Comparison of ENCODE assay signal across 15 cellular contexts in the genomic region with DNA sequence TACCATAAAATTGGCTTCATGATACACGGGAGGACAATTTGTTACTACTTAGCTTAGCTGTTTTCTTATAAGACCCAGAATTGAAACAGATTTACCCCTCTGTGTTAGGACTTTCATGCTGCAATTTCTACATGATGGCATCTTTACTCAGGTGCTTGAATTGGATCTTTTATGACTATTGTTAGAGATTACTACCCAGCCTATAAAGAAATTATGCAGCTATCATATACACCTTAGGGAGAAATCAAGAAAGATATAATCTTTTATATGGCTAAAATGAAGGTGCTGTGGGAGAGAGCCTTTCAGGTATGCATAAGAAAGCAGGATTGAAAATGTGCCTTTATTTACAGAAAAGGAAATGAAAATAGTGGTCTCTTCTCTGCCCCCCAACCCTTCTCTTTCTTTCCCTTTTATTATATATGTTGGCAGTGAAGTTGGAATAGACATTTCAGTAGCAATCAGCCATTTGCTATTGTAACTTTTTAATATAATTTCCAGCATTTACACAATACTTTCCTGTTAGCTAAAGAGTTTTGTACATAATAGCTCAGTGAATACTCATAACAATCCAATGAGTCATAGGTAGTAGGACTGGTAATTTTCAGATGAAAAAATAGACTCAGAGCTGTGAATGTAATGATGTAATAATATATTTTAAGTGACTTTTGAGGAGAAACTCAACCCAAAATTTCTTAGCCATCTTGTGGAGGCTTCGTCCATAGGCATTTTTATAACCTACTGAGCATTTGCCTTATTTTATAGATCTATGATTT.
DNase-seq lines count a peak whose midpoint lies in the region; ATAC-seq and TF ChIP-seq lines count a peak whose summit lies in the region.
"Had no signal": no experiment of that assay in that cellular context is flagged by ENCODE, and none has a peak within 500 bp of the region (broad histone marks: within the 10 kb centered on the region; RNA-seq: fewer than 3 reads in every experiment).

No MANE protein-coding gene starts in this region.

- H3K27ac ChIP-seq in neural progenitor cell, result no peak overlapping the region
- no peak overlapping the region for H3K27ac ChIP-seq in suprapubic skin

- H2AFZ ChIP-seq in neural progenitor cell (replicated peaks), result no peak overlapping the region

- no peak overlapping the region for H3K4me3 Mint-ChIP-seq in neural progenitor cell
- H3K4me3 Mint-ChIP-seq: activated CD4-positive, alpha-beta memory T cell treated with anti-CD3 and anti-CD28 coated beads for 36 hours; activated naive CD4-positive, alpha-beta T cell treated with anti-CD3 and anti-CD28 coated beads, Interleukin-2, amount 50 U/mL, for 24 hours had no signal

- peaks cover 12% of the 10 kb centered on the region for H3K4me1 Mint-ChIP-seq in neural progenitor cell
- H3K4me1 Mint-ChIP-seq: activated naive CD4-positive, alpha-beta T cell treated with anti-CD3 and anti-CD28 coated beads, Interleukin-2, amount 50 U/mL, for 24 hours had no signal

- H3K9me3 ChIP-seq in neural progenitor cell (ENCODE audit: low read depth) (no peaks in the 10 kb centered on the region), suprapubic skin (no peaks in the 10 kb centered on the region)

- ATAC-seq in HG03432 (IDR thresholded peaks at IDR 0.05; ENCODE audit: unreplicated experiment), result peak; percentile 57
- no peak for ATAC-seq in HG02759 (IDR thresholded peaks at IDR 0.05; ENCODE audit: unreplicated experiment)
- ATAC-seq: right cardiac atrium had no signal

- no peak overlapping the region for H3K4me2 ChIP-seq in neural progenitor cell

- WGBS in suprapubic skin, result 76% methylated on average over 2 of the region's 2 CpGs

- peaks cover 12% of the 10 kb centered on the region for H3F3A ChIP-seq in neural progenitor cell (ENCODE audit: low read depth)

- H3K27ac Mint-ChIP-seq in neural progenitor cell, result no peak overlapping the region
- H3K27ac Mint-ChIP-seq: activated CD4-positive, alpha-beta memory T cell treated with anti-CD3 and anti-CD28 coated beads for 36 hours; activated naive CD4-positive, alpha-beta T cell treated with anti-CD3 and anti-CD28 coated beads, Interleukin-2, amount 50 U/mL, for 24 hours had no signal

- H3K4me3 ChIP-seq in neural progenitor cell (no peak overlapping the region), suprapubic skin (no peak overlapping the region)
- H3K4me3 ChIP-seq: tibial nerve had no signal

- peaks cover 30% of the 10 kb centered on the region for H3K36me3 Mint-ChIP-seq in neural progenitor cell
- H3K36me3 Mint-ChIP-seq: activated CD4-positive, alpha-beta memory T cell treated with anti-CD3 and anti-CD28 coated beads for 36 hours; activated naive CD4-positive, alpha-beta T cell treated with anti-CD3 and anti-CD28 coated beads, Interleukin-2, amount 50 U/mL, for 24 hours had no signal

- TF ChIP-seq EP300 in suprapubic skin (IDR thresholded peaks at IDR 0.05), result no peak

- peaks cover 3% of the 10 kb centered on the region for H4K20me1 ChIP-seq in neural progenitor cell (ENCODE audit: low read depth)

- H3K27me3 ChIP-seq in neural progenitor cell, result no peaks in the 10 kb centered on the region
- no peaks in the 10 kb centered on the region for H3K27me3 ChIP-seq in suprapubic skin
- H3K27me3 ChIP-seq: tibial nerve had no signal

- H3K4me1 ChIP-seq in neural progenitor cell (peaks cover 35% of the 10 kb centered on the region), suprapubic skin (no peaks in the 10 kb centered on the region)

- H3K36me3 ChIP-seq in neural progenitor cell, result no peaks in the 10 kb centered on the region
- H3K36me3 ChIP-seq in suprapubic skin, result no peaks in the 10 kb centered on the region
- H3K36me3 ChIP-seq: tibial nerve had no signal

- TF ChIP-seq CTCF in neural progenitor cell (IDR thresholded peaks at IDR 0.05) (no peak), suprapubic skin (IDR thresholded peaks at IDR 0.05) (no peak)

- H3K79me2 ChIP-seq in neural progenitor cell (ENCODE audit: low read depth), result peaks cover 32% of the 10 kb centered on the region

- no peak overlapping the region for H3K9ac ChIP-seq in neural progenitor cell

- no peak for TF ChIP-seq POLR2A in suprapubic skin (IDR thresholded peaks at IDR 0.05)

- H3K27me3 Mint-ChIP-seq in neural progenitor cell (ENCODE audit: insufficient read depth, low read depth), result no peaks in the 10 kb centered on the region
- H3K27me3 Mint-ChIP-seq: activated CD4-positive, alpha-beta memory T cell treated with anti-CD3 and anti-CD28 coated beads for 36 hours; activated naive CD4-positive, alpha-beta T cell treated with anti-CD3 and anti-CD28 coated beads, Interleukin-2, amount 50 U/mL, for 24 hours had no signal

- peak; percentile 33 for DNase-seq in A172 (ENCODE audit: low spot score)
- peak; percentile 78 for DNase-seq in amniotic epithelial cell (ENCODE audit: low read depth)
- DNase-seq in foreskin melanocyte, result peak; percentile 17
- no peak for DNase-seq in neural progenitor cell (ENCODE audit: low spot score)
- DNase-seq in NCI-H128 (lab: John Stamatoyannopoulos, UW; ENCODE audit: unreplicated experiment), result no peak
- DNase-seq in suprapubic skin (ENCODE audit: low spot score in 2 of 2), result no peak
- DNase-seq: activated CD4-positive, alpha-beta memory T cell treated with anti-CD3 and anti-CD28 coated beads for 36 hours; DND-41; NCI-H187; NK-92 treated with Interleukin-12 subunit alpha and Interleukin-12 subunit beta, amount 100 ng/mL, for 24 hours; right cardiac atrium had no signal

- H3K9me3 Mint-ChIP-seq in neural progenitor cell, result peaks cover 30% of the 10 kb centered on the region
- H3K9me3 Mint-ChIP-seq: activated naive CD4-positive, alpha-beta T cell treated with anti-CD3 and anti-CD28 coated beads, Interleukin-2, amount 50 U/mL, for 24 hours had no signal

Comparison
In these comparisons a context has a peak if more than half of its experiments do, and no peak if none do; other contexts are left out.
1. DNase-seq: peak in A172 (single experiment), amniotic epithelial cell (single experiment) and foreskin melanocyte (single experiment); none in neural progenitor cell (single experiment), NCI-H128 (single experiment) and suprapubic skin (0 of 2).